ENCODE assay signal across 8 cellular contexts in the genomic region with DNA sequence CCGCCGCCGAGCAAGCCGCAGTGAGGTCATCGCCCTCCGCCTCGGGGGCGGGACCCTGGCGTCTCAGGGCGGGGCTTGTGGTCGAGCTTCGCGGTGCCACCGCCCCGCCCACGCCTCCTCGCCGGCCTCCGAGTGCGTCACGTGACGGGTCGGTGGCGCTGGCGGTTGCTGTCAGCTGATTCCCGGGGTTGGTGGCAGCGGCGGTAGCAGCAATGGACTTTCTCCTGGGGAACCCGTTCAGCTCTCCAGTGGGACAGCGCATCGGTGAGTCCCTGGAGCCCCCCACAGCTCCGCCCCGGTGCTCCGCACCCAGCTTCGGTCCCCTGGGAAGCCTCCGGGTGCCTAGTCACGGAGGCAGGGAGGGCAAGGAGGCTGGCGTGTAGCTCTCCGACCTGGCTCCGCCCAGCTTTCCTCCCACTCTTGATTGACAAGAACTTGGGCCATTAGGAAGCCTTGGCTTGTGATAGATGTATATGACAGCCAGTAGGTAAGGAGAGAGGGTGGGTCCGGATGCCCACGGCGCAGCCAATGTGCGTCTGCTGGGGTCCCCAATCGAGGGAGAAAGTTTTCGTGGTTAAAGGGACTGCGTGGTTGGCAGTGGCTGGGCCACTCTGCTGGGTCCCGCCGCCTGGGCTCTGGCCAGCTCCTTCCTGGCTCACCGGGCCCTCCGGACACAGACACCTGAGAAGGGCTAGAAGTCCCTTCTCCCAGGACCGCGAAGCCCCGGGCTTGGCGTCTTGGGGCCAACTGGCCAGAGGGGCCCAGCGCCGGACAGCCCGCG. TPM values are rescaled to one million over a fixed set of nuclear protein-coding genes. Genes with fewer than 3 reads are reported as not detected.
A peak's percentile ranks its signal among the peaks of the same experiment; 100 is the strongest.
DNase-seq lines count a peak whose midpoint lies in the region; ATAC-seq and TF ChIP-seq lines count a peak whose summit lies in the region.

A gene (plus strand): TSS at position 178 of the 781 bp plus-strand sequence. CDS start 35 bp downstream, at position 213.

- intact Hi-C loops in activated T-helper 2 cell treated with anti-CD3 and anti-CD28 coated beads, Interferon-gamma antibody, Interleukin-2, Interleukin-4, amounts not matched to agents 10 μg/mL and 5 μg/mL and 100 μg/mL, durations not matched to agents 14 hours and 24 hours and 36 hours (cut with micrococcal nuclease), result loop anchor here (1.0 to 2.0 kb wide), 2 partner anchors 13 to 43 kb away; a partner anchor contains a TSS

- no peaks in the 10 kb centered on the region for H3K9me3 Mint-ChIP-seq in activated T-helper 2 cell treated with anti-CD3 and anti-CD28 coated beads, Interferon-gamma antibody, Interleukin-2, Interleukin-4, amounts not matched to agents 10 μg/mL and 5 μg/mL and 100 μg/mL, durations not matched to agents 14 hours and 24 hours and 36 hours
- no peaks in the 10 kb centered on the region for H3K9me3 Mint-ChIP-seq in naive thymus-derived CD8-positive, alpha-beta T cell

- H3K4me3 ChIP-seq in RWPE2 (ENCODE audit: severe bottlenecking) (peak within 1 kb of the TSS; percentile 64), fibroblast of mammary gland (ENCODE audit: control insufficient read depth, low read depth, low read length) (peak within 1 kb of the TSS; percentile 84)

- peaks cover 26% of the 10 kb centered on the region for H3K36me3 Mint-ChIP-seq in activated T-helper 2 cell treated with anti-CD3 and anti-CD28 coated beads, Interferon-gamma antibody, Interleukin-2, Interleukin-4, amounts not matched to agents 10 μg/mL and 5 μg/mL and 100 μg/mL, durations not matched to agents 14 hours and 24 hours and 36 hours (ENCODE audit: low read depth)
- peaks cover 0 to 12% (median 5%) of the 10 kb centered on the region in 3 donors for H3K36me3 Mint-ChIP-seq in naive thymus-derived CD8-positive, alpha-beta T cell

- POLR2A ChIA-PET in naive thymus-derived CD8-positive, alpha-beta T cell (lab: Charles Lee), result interaction anchor here (0.5 to 3.4 kb wide), 14 partner anchors 9 to 1229 kb away, joined by 3 to 48 read pairs (median 4); a partner anchor contains a TSS

- peak within 1 kb of the TSS; percentile 84 for H3K4me3 Mint-ChIP-seq in activated T-helper 2 cell treated with anti-CD3 and anti-CD28 coated beads, Interferon-gamma antibody, Interleukin-2, Interleukin-4, amounts not matched to agents 10 μg/mL and 5 μg/mL and 100 μg/mL, durations not matched to agents 14 hours and 24 hours and 36 hours (ENCODE audit: low read depth)
- peak within 1 kb of the TSS; percentile 89 to 98 (median 96) for H3K4me3 Mint-ChIP-seq in naive thymus-derived CD8-positive, alpha-beta T cell

- peaks cover 13% of the 10 kb centered on the region for H3K4me1 ChIP-seq in RWPE2 (ENCODE audit: insufficient read depth, poor library complexity, severe bottlenecking)

- H3K27ac ChIP-seq in RWPE2 (ENCODE audit: poor library complexity, severe bottlenecking), result peak within 1 kb of the TSS; percentile 76

- peak; percentile 96 for DNase-seq in Daoy (ENCODE audit: low read depth)
- peak; percentile 91 for DNase-seq in H4 (ENCODE audit: low spot score)
- DNase-seq in LoVo (ENCODE audit: low spot score), result peak; percentile 96
- DNase-seq in RWPE2 (ENCODE audit: low spot score), result peak; percentile 92
- DNase-seq in activated T-helper 2 cell treated with anti-CD3 and anti-CD28 coated beads, Interferon-gamma antibody, Interleukin-2, Interleukin-4, amounts not matched to agents 10 μg/mL and 5 μg/mL and 100 μg/mL, durations not matched to agents 14 hours and 24 hours and 36 hours (ENCODE audit: low spot score), result peak; percentile 95
- DNase-seq in fibroblast of mammary gland (ENCODE audit: low read depth), result peak; percentile 99
- peak; percentile 94 to 100 (median 98) for DNase-seq in naive thymus-derived CD8-positive, alpha-beta T cell
- peak; percentile 93 to 100 (median 98) for DNase-seq in stimulated activated naive CD4-positive, alpha-beta T cell (lab: John Stamatoyannopoulos, UW)

- TF ChIP-seq CTCF in RWPE2 (IDR thresholded peaks at IDR 0.05; ENCODE audit: poor library complexity, severe bottlenecking), result no peak
- TF ChIP-seq CTCF in fibroblast of mammary gland (conservative IDR thresholded peaks at IDR 0.05; ENCODE audit: control insufficient read depth, insufficient read depth, low read depth, low read length), result no peak

- peaks cover 42% of the 10 kb centered on the region for H3K4me1 Mint-ChIP-seq in activated T-helper 2 cell treated with anti-CD3 and anti-CD28 coated beads, Interferon-gamma antibody, Interleukin-2, Interleukin-4, amounts not matched to agents 10 μg/mL and 5 μg/mL and 100 μg/mL, durations not matched to agents 14 hours and 24 hours and 36 hours (ENCODE audit: low read depth)
- H3K4me1 Mint-ChIP-seq in naive thymus-derived CD8-positive, alpha-beta T cell, result peaks cover 8 to 45% (median 34%) of the 10 kb centered on the region in 4 donors

- ATAC-seq in RWPE2 (ENCODE audit: low read depth), result peak; percentile 95
- ATAC-seq in naive thymus-derived CD8-positive, alpha-beta T cell, result peak; percentile 89 to 92

- peak within 1 kb of the TSS; percentile 90 for H3K27ac Mint-ChIP-seq in activated T-helper 2 cell treated with anti-CD3 and anti-CD28 coated beads, Interferon-gamma antibody, Interleukin-2, Interleukin-4, amounts not matched to agents 10 μg/mL and 5 μg/mL and 100 μg/mL, durations not matched to agents 14 hours and 24 hours and 36 hours
- H3K27ac Mint-ChIP-seq in naive thymus-derived CD8-positive, alpha-beta T cell, result peak within 1 kb of the TSS; percentile 94 to 100 (median 98)

- no peaks in the 10 kb centered on the region for H3K27me3 ChIP-seq in RWPE2 (ENCODE audit: insufficient read depth, poor library complexity, severe bottlenecking)

- H3K36me3 ChIP-seq in RWPE2 (ENCODE audit: low read depth), result peaks cover 20% of the 10 kb centered on the region

- H3K27me3 Mint-ChIP-seq in activated T-helper 2 cell treated with anti-CD3 and anti-CD28 coated beads, Interferon-gamma antibody, Interleukin-2, Interleukin-4, amounts not matched to agents 10 μg/mL and 5 μg/mL and 100 μg/mL, durations not matched to agents 14 hours and 24 hours and 36 hours (ENCODE audit: low read depth), result no peaks in the 10 kb centered on the region
- H3K27me3 Mint-ChIP-seq in naive thymus-derived CD8-positive, alpha-beta T cell, result no peaks in the 10 kb centered on the region

- H3K9me3 ChIP-seq in RWPE2 (ENCODE audit: severe bottlenecking), result no peaks in the 10 kb centered on the region

RNA-seq across cellular contexts. Expression of the gene that starts here (rescaled TPM):
- total RNA-seq in Daoy (2014; rRNA removed; shearing (Covaris generic)), result 19.9 and 25.8 TPM in 2 replicates
- 29.8 and 49.1 TPM in 2 replicates for total RNA-seq in H4 (2014; rRNA removed; shearing (Covaris generic))
- 21.2 and 23.6 TPM in 2 replicates for total RNA-seq in activated T-helper 2 cell treated with anti-CD3 and anti-CD28 coated beads, Interferon-gamma antibody, Interleukin-2, Interleukin-4, amounts not matched to agents 10 μg/mL and 5 μg/mL and 100 μg/mL, durations not matched to agents 14 hours and 24 hours and 36 hours
- 10 to 100 TPM; 45.9 to 47.8 TPM for total RNA-seq in naive thymus-derived CD8-positive, alpha-beta T cell
- polyA plus RNA-seq in naive thymus-derived CD8-positive, alpha-beta T cell, result 10 to 100 TPM; 26.6 to 29.6 (median 29.2) TPM

Comparison
In these comparisons a context has a peak if more than half of its experiments do, and no peak if none do; other contexts are left out.
1. Peak in every context shown above with its lines: DNase-seq, ATAC-seq, H3K4me3 ChIP-seq and H3K27ac ChIP-seq.